In the genomic region with DNA sequence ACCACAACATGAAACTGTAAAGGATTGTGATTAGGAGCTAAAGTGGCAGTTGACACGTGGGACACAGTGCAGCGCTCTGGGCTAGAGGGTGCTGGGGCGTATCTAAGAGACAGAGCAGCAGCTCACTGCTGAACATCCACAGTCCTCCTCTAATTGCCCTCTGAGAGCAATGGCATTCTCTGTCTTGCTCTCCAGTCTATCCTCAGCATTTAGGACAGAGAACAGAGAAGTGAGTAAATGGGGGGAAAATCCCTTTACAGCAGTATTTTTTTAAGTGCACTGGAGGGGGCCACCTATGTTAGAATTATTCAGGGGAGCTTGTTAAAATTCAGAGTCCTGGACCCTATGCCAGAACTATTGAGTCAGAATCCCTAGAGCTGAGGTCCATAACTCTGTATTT, we compare ENCODE assay signal across 12 cellular contexts. TPM values are rescaled to one million over a fixed set of nuclear protein-coding genes. Genes with fewer than 3 reads are reported as not detected.
DNase-seq lines count a peak whose midpoint lies in the region; ATAC-seq lines count a peak whose summit lies in the region.
"Had no signal": no experiment of that assay in that cellular context is flagged by ENCODE, and none has a peak within 500 bp of the region (broad histone marks: within the 10 kb centered on the region; RNA-seq: fewer than 3 reads in every experiment).

No MANE protein-coding gene starts in this region.

- peak; percentile 11 to 26 for ATAC-seq in activated T-cell treated with anti-CD3 and anti-CD28 coated beads, Interleukin-2, amount 50 U/mL, for 4 hours
- ATAC-seq in HG02610 (IDR thresholded peaks at IDR 0.05; ENCODE audit: unreplicated experiment): peak; percentile 62
- peak; percentile 58 for ATAC-seq in HG03432 (IDR thresholded peaks at IDR 0.05; ENCODE audit: unreplicated experiment)
- peak; percentile 87 for ATAC-seq in stimulated activated memory B cell treated with anti-CD40 and anti-IgM and Interleukin-4, amounts not matched to agents 10 μg/mL and 1 μg/mL and 100 μg/mL, for 72 hours
- ATAC-seq in HG03565 (IDR thresholded peaks at IDR 0.05; ENCODE audit: unreplicated experiment): no peak

- peaks cover 6% of the 10 kb centered on the region for H3K27me3 Mint-ChIP-seq in activated T-cell treated with anti-CD3 and anti-CD28 coated beads, Interleukin-2, amount 50 U/mL, for 4 hours (ENCODE audit: low read depth)
- no peaks in the 10 kb centered on the region for H3K27me3 Mint-ChIP-seq in stimulated activated memory B cell treated with anti-CD40 and anti-IgM and Interleukin-4, amounts not matched to agents 10 μg/mL and 1 μg/mL and 100 μg/mL, for 72 hours
- H3K27me3 Mint-ChIP-seq: activated naive CD8-positive, alpha-beta T cell had no signal

- H3K4me1 Mint-ChIP-seq in activated T-cell treated with anti-CD3 and anti-CD28 coated beads, Interleukin-2, amount 50 U/mL, for 4 hours (ENCODE audit: low read depth): peaks cover 21% of the 10 kb centered on the region
- H3K4me1 Mint-ChIP-seq in stimulated activated memory B cell treated with anti-CD40 and anti-IgM and Interleukin-4, amounts not matched to agents 10 μg/mL and 1 μg/mL and 100 μg/mL, for 72 hours: peaks cover 57% of the 10 kb centered on the region

- no peaks in the 10 kb centered on the region for H3K36me3 Mint-ChIP-seq in activated T-cell treated with anti-CD3 and anti-CD28 coated beads, Interleukin-2, amount 50 U/mL, for 4 hours (ENCODE audit: insufficient read depth)
- H3K36me3 Mint-ChIP-seq in stimulated activated memory B cell treated with anti-CD40 and anti-IgM and Interleukin-4, amounts not matched to agents 10 μg/mL and 1 μg/mL and 100 μg/mL, for 72 hours: no peaks in the 10 kb centered on the region
- H3K36me3 Mint-ChIP-seq: activated naive CD8-positive, alpha-beta T cell had no signal

- no peak overlapping the region for H3K4me3 Mint-ChIP-seq in activated T-cell treated with anti-CD3 and anti-CD28 coated beads, Interleukin-2, amount 50 U/mL, for 4 hours
- peak overlapping the region; percentile 27 for H3K4me3 Mint-ChIP-seq in stimulated activated memory B cell treated with anti-CD40 and anti-IgM and Interleukin-4, amounts not matched to agents 10 μg/mL and 1 μg/mL and 100 μg/mL, for 72 hours
- H3K4me3 Mint-ChIP-seq: activated naive CD8-positive, alpha-beta T cell had no signal

- no peak for DNase-seq in activated T-cell treated with anti-CD3 and anti-CD28 coated beads, Interleukin-2, amount 50 U/mL, for 4 hours
- DNase-seq in activated T-cell treated with anti-CD3 and anti-CD28 coated beads for 4 hours (no peak), NOMO-1 (lab: John Stamatoyannopoulos, UW; ENCODE audit: unreplicated experiment in 2 of 2) (no peak), GM19240 (ENCODE audit: insufficient read length, low spot score) (no peak)
- DNase-seq: DMS153, NCI-H187, testis had no signal

- H3K27ac Mint-ChIP-seq in stimulated activated memory B cell treated with anti-CD40 and anti-IgM and Interleukin-4, amounts not matched to agents 10 μg/mL and 1 μg/mL and 100 μg/mL, for 72 hours: peak overlapping the region; percentile 1

- H3K9me3 Mint-ChIP-seq in activated T-cell treated with anti-CD3 and anti-CD28 coated beads, Interleukin-2, amount 50 U/mL, for 4 hours: no peaks in the 10 kb centered on the region
- no peaks in the 10 kb centered on the region for H3K9me3 Mint-ChIP-seq in stimulated activated memory B cell treated with anti-CD40 and anti-IgM and Interleukin-4, amounts not matched to agents 10 μg/mL and 1 μg/mL and 100 μg/mL, for 72 hours

RNA-seq across cellular contexts. Expression of a gene that starts 4.2 kb away (rescaled TPM):
- total RNA-seq in activated T-cell treated with anti-CD3 and anti-CD28 coated beads, Interleukin-2, amount 50 U/mL, for 4 hours: 1 to 10 TPM; 5.6 to 6.2 (median 6.0) TPM
